In genomic region chr2:230230087-230230486, GRCh38 we compare ENCODE assay signal across 10 cellular contexts. TPM values are rescaled to one million over a fixed set of nuclear protein-coding genes. Genes with fewer than 3 reads are reported as not detected.
DNase-seq lines count a peak whose midpoint lies in the region; ATAC-seq and TF ChIP-seq lines count a peak whose summit lies in the region.
"Had no signal": no experiment of that assay in that cellular context is flagged by ENCODE, and none has a peak within 500 bp of the region (broad histone marks: within the 10 kb centered on the region; RNA-seq: fewer than 3 reads in every experiment).

No MANE protein-coding gene starts in this region.

- POLR2A ChIA-PET in IMR-90 (lab: Charles Lee; ENCODE audit: unreplicated experiment): no interaction called here

- H3K27me3 ChIP-seq in IMR-90 (ENCODE audit: control insufficient read depth, insufficient read depth, low read length) (no peaks in the 10 kb centered on the region), Karpas-422 (ENCODE audit: low read length) (no peaks in the 10 kb centered on the region)

- H2AFZ ChIP-seq in IMR-90 (replicated peaks; ENCODE audit: low read length, poor library complexity) (peak overlapping the region; percentile 68), Karpas-422 (ENCODE audit: low read length) (no peak overlapping the region)

- peak overlapping the region; percentile 32 for H2BK20ac ChIP-seq in IMR-90 (ENCODE audit: low read depth, low read length)

- H3K4me2 ChIP-seq in IMR-90 (ENCODE audit: low read depth, low read length): no peak overlapping the region
- no peak overlapping the region for H3K4me2 ChIP-seq in Karpas-422 (ENCODE audit: low read depth, low read length, poor library complexity, severe bottlenecking)

- DNase-seq in ELR (ENCODE audit: low read depth) (peak; percentile 97), IMR-90 (peak; percentile 90), amniotic epithelial cell (ENCODE audit: low read depth) (peak; percentile 84), islet precursor cell (peak; percentile 87), Karpas-422 (no peak)
- no peak for DNase-seq in stimulated activated naive CD4-positive, alpha-beta T cell (lab: John Stamatoyannopoulos, UW)
- DNase-seq: activated effector memory CD4-positive, alpha-beta T cell treated with Interleukin-2 at 50 U/mL for 16 hours; lower lobe of right lung had no signal

- H3K9me3 ChIP-seq in IMR-90 (ENCODE audit: control insufficient read depth, insufficient read depth, low read length) (peaks cover 3% of the 10 kb centered on the region), Karpas-422 (ENCODE audit: low read length) (peaks cover 21% of the 10 kb centered on the region)
- H3K9me3 ChIP-seq: lower lobe of right lung had no signal

- CTCF ChIA-PET in IMR-90 (lab: Yijun Ruan, JAX): no interaction called here

- H4K20me1 ChIP-seq in IMR-90 (ENCODE audit: insufficient read depth, low read length) (no peaks in the 10 kb centered on the region), Karpas-422 (ENCODE audit: insufficient read depth, low read depth, low read length) (no peaks in the 10 kb centered on the region)

- H2AK5ac ChIP-seq in IMR-90 (ENCODE audit: low read depth, low read length): no peak overlapping the region

- no peaks in the 10 kb centered on the region for H3K79me1 ChIP-seq in IMR-90 (ENCODE audit: low read depth in 1 of 2, low read length in 2 of 2)

- no peak overlapping the region for H4K5ac ChIP-seq in IMR-90 (ENCODE audit: low read depth, low read length)

- H4K91ac ChIP-seq in IMR-90 (ENCODE audit: insufficient read depth, low read depth, low read length): no peak overlapping the region; the same call in 1 of the 2 replicates

- no TSS peak for BruUV-seq in IMR-90 (replicated peaks; lab: Mats Ljungman, UMichigan)

- no peak for TF ChIP-seq POLR2A in IMR-90 (IDR thresholded peaks at IDR 0.05; ENCODE audit: low read depth, low read length)

- H3K27ac ChIP-seq in IMR-90 (ENCODE audit: insufficient read depth, low read length): no peak overlapping the region
- no peak overlapping the region for H3K27ac ChIP-seq in Karpas-422 (ENCODE audit: low read length)
- H3K27ac ChIP-seq: lower lobe of right lung had no signal

- no peak overlapping the region; a peak in 2 of 4 replicates for H4K8ac ChIP-seq in IMR-90 (ENCODE audit: low read depth in 2 of 2, low read length in 2 of 2)

- H3K56ac ChIP-seq in IMR-90 (ENCODE audit: extremely low read depth, insufficient read depth, low read length): no peak overlapping the region

- H2BK5ac ChIP-seq in IMR-90 (ENCODE audit: low read depth, low read length, poor library complexity, severe bottlenecking): no peak overlapping the region

- peak overlapping the region; percentile 29; the same call in 1 of the 2 replicates for H3K4ac ChIP-seq in IMR-90 (ENCODE audit: low read depth, low read length)

- H3K4me1 ChIP-seq in IMR-90 (ENCODE audit: control insufficient read depth, insufficient read depth, low read length) (no peaks in the 10 kb centered on the region; the same call in 1 of the 2 replicates), Karpas-422 (ENCODE audit: low read length) (peaks cover 31% of the 10 kb centered on the region)
- H3K4me1 ChIP-seq: lower lobe of right lung had no signal

- no peaks in the 10 kb centered on the region for H3K9me2 ChIP-seq in Karpas-422 (replicated peaks; ENCODE audit: insufficient read depth, low read length)

- ATAC-seq in IMR-90 (ENCODE audit: low read depth): peak; percentile 44; the same call in 1 of the 2 replicates
- ATAC-seq in HG02870 (IDR thresholded peaks at IDR 0.05; ENCODE audit: unreplicated experiment): no peak
- ATAC-seq in HG03045 (IDR thresholded peaks at IDR 0.05; ENCODE audit: unreplicated experiment): no peak

- H3K4me3 ChIP-seq in IMR-90 (ENCODE audit: insufficient read depth, low read depth, low read length) (no peak overlapping the region), Karpas-422 (ENCODE audit: low read length) (no peak overlapping the region)
- H3K4me3 ChIP-seq: lower lobe of right lung had no signal

- no peak overlapping the region for H3K23ac ChIP-seq in IMR-90 (ENCODE audit: low read depth, low read length)

- no peaks in the 10 kb centered on the region for H3K9me1 ChIP-seq in IMR-90 (ENCODE audit: insufficient read depth, low read length)

- intact Hi-C loops in IMR-90 (cut with micrococcal nuclease): loop anchor here (10.0 kb wide), 1 partner anchor 225 kb away; no protein-coding TSS in a partner anchor

- H2AK9ac ChIP-seq in IMR-90 (replicated peaks; ENCODE audit: low read depth, low read length, poor library complexity): no peak overlapping the region

- no peaks in the 10 kb centered on the region for H3K79me2 ChIP-seq in Karpas-422 (ENCODE audit: low read length)

- H3K36me3 ChIP-seq in IMR-90 (ENCODE audit: control insufficient read depth, insufficient read depth, low read length) (no peaks in the 10 kb centered on the region), Karpas-422 (ENCODE audit: insufficient read depth, low read length) (peaks cover 15% of the 10 kb centered on the region)
- H3K36me3 ChIP-seq: lower lobe of right lung had no signal

- peak overlapping the region; percentile 82 for H2BK120ac ChIP-seq in IMR-90 (ENCODE audit: low read depth, low read length)

- dilution Hi-C loops in IMR-90 (cut with HindIII; ENCODE audit: low sequenced_read_pairs, unreplicated experiment): no loop called here

- no peak for TF ChIP-seq RAD21 in IMR-90 (IDR thresholded peaks at IDR 0.05; ENCODE audit: low read length)

- no peak for TF ChIP-seq CTCF in IMR-90 (conservative IDR thresholded peaks at IDR 0.05; ENCODE audit: low read depth, low read length)

- in situ Hi-C loops in IMR-90 (cut with MboI; ENCODE audit: low sequenced_read_pairs): no loop called here

- 0 out of 2 replicates have a peak overlapping the region, but pooled peaks have one; percentile 21 for H3K14ac ChIP-seq in IMR-90 (replicated peaks; ENCODE audit: low read depth, low read length)

- H3K9ac ChIP-seq in IMR-90 (ENCODE audit: low read depth, low read length): no peak overlapping the region
- no peak overlapping the region for H3K9ac ChIP-seq in Karpas-422 (ENCODE audit: low read length)

- H3K18ac ChIP-seq in IMR-90 (ENCODE audit: low read depth, low read length): peak overlapping the region; percentile 27; the same call in 1 of the 2 replicates

- WGBS in IMR-90 (ENCODE audit: extremely low coverage in 2 of 2, insufficient read length in 1 of 2), 2 experiments: no CpG with 5 or more reads among the region's 3 CpGs

- H2BK15ac ChIP-seq in IMR-90 (ENCODE audit: low read depth, low read length): no peak overlapping the region

TF ChIP-seq in IMR-90, 13 proteins besides CTCF, POLR2A, EP300 and RAD21:
- TF ChIP-seq USF2 (IDR thresholded peaks at IDR 0.05; ENCODE audit: low read depth, low read length) (0 out of 2 replicates have a peak, but pooled peaks have one; percentile 31), SMC3 (IDR thresholded peaks at IDR 0.05; ENCODE audit: low read depth, low read length) (no peak), RFX5 (IDR thresholded peaks at IDR 0.05; ENCODE audit: low read depth, low read length) (no peak), FOS (IDR thresholded peaks at IDR 0.05; ENCODE audit: low read depth, low read length) (no peak), MAFK (IDR thresholded peaks at IDR 0.05; ENCODE audit: low read depth, low read length) (peak; percentile 43; the same call in 1 of the 2 replicates), CEBPB (IDR thresholded peaks at IDR 0.05; ENCODE audit: low read depth, low read length) (no peak; the same call in 1 of the 2 replicates), MXI1 (IDR thresholded peaks at IDR 0.05; ENCODE audit: borderline replicate concordance, low read depth, low read length) (no peak), CHD1 (IDR thresholded peaks at IDR 0.05; ENCODE audit: low read depth, low read length) (no peak), NFE2L2 (IDR thresholded peaks at IDR 0.05; ENCODE audit: low read depth, low read length) (peak; percentile 39; the same call in 1 of the 2 replicates), BHLHE40 (IDR thresholded peaks at IDR 0.05; ENCODE audit: low read depth, low read length) (no peak), ELK1 (IDR thresholded peaks at IDR 0.05; ENCODE audit: borderline replicate concordance, low read depth, low read length) (no peak), RCOR1 (IDR thresholded peaks at IDR 0.05; ENCODE audit: insufficient replicate concordance, low read length) (no peak), MAZ (IDR thresholded peaks at IDR 0.05; ENCODE audit: borderline replicate concordance, low read depth, low read length) (no peak)
TF ChIP-seq in IMR-90: peak in this region for 3.

RNA-seq across cellular contexts. Expression of gene SP140, which starts 4.6 kb away (rescaled TPM):
- 1.1 and 1.4 TPM in 2 replicates for total RNA-seq in IMR-90 (2012; rRNA removed)
- 1.1 and 1.4 TPM in 2 replicates for polyA plus RNA-seq in IMR-90 (2012; rRNA removed)
- 0.33 and 0.64 TPM in 2 replicates for polyA plus RNA-seq in IMR-90 (2012; cell fraction: cytosol; rRNA removed)
- polyA plus RNA-seq in IMR-90 (2012; cell fraction: nucleus; rRNA removed; ENCODE audit: low replicate concordance): 0.36 and 1.2 TPM in 2 replicates
- total RNA-seq in Karpas-422 (2014; rRNA removed; shearing (Covaris generic); ENCODE audit: low replicate concordance): 24.2 and 25.8 TPM in 2 replicates

RNA-seq across cellular contexts. Expression of gene SP110, which starts 10.3 kb away (rescaled TPM):
- total RNA-seq in IMR-90 (2012; rRNA removed): 9.3 and 11.1 TPM in 2 replicates
- polyA plus RNA-seq in IMR-90 (2012; rRNA removed): 9.0 and 10.2 TPM in 2 replicates
- 5.5 and 13.1 TPM in 2 replicates for polyA plus RNA-seq in IMR-90 (2012; cell fraction: cytosol; rRNA removed)
- polyA plus RNA-seq in IMR-90 (2012; cell fraction: nucleus; rRNA removed; ENCODE audit: low replicate concordance): 5.0 and 15.4 TPM in 2 replicates
- 30.8 and 60.6 TPM in 2 replicates for total RNA-seq in Karpas-422 (2014; rRNA removed; shearing (Covaris generic); ENCODE audit: low replicate concordance)

Comparison
In these comparisons a context has a peak if more than half of its experiments do, and no peak if none do; other contexts are left out.
1. DNase-seq: peak in ELR (single experiment), IMR-90 (single experiment), amniotic epithelial cell (single experiment) and islet precursor cell (single experiment); none in stimulated activated naive CD4-positive, alpha-beta T cell (0 of 6) and Karpas-422 (single experiment).
2. RNA of gene SP140, which starts 4.6 kb away (total RNA-seq): 24.2 to 25.8 TPM in Karpas-422; 1.1 to 1.4 TPM in IMR-90; every median in the first group is over 10 times any median in the second.